Comparison of ENCODE assay signal across 8 cellular contexts in genomic region chr7:130913721-130914588, GRCh38.
A peak's percentile ranks its signal among the peaks of the same experiment; 100 is the strongest.
DNase-seq lines count a peak whose midpoint lies in the region; ATAC-seq and FAIRE-seq lines count a peak whose summit lies in the region.

No MANE protein-coding gene starts in this region.

- H3K9me3 ChIP-seq in iPS-20b (ENCODE audit: insufficient read depth, low read depth, low read length): no peaks in the 10 kb centered on the region
- no peaks in the 10 kb centered on the region for H3K9me3 ChIP-seq in subcutaneous abdominal adipose tissue (ENCODE audit: control insufficient read depth in 5 of 5, low read length in 5 of 5)

- peak overlapping the region; percentile 3; the same call in 1 of the 2 replicates for H3K9ac ChIP-seq in iPS-20b (ENCODE audit: low read depth, low read length)
- H3K9ac ChIP-seq in subcutaneous abdominal adipose tissue (ENCODE audit: low read length in 5 of 5): peak overlapping the region in 4 of 5 donors; percentile 57 to 92 (median 73)

- H3K9me3 Mint-ChIP-seq in activated CD4-positive, alpha-beta T cell treated with anti-CD3 and anti-CD28 coated beads for 36 hours (ENCODE audit: low read depth): no peaks in the 10 kb centered on the region
- H3K9me3 Mint-ChIP-seq in activated CD4-positive, alpha-beta memory T cell treated with anti-CD3 and anti-CD28 coated beads for 36 hours: no peaks in the 10 kb centered on the region

- peaks cover 52% of the 10 kb centered on the region for H3K4me1 ChIP-seq in iPS-20b (ENCODE audit: insufficient read depth, low read length)
- H3K4me1 ChIP-seq in subcutaneous abdominal adipose tissue (ENCODE audit: control insufficient read depth in 5 of 5, insufficient read depth in 5 of 5, low read length in 5 of 5): peaks cover 2 to 59% (median 38%) of the 10 kb centered on the region in 5 donors

- ATAC-seq in activated CD4-positive, alpha-beta T cell treated with anti-CD3 and anti-CD28 coated beads for 36 hours: no peak

- peak overlapping the region; percentile 99 for H3K27ac Mint-ChIP-seq in activated CD4-positive, alpha-beta T cell treated with anti-CD3 and anti-CD28 coated beads for 36 hours
- peak overlapping the region; percentile 94 for H3K27ac Mint-ChIP-seq in activated CD4-positive, alpha-beta memory T cell treated with anti-CD3 and anti-CD28 coated beads for 36 hours

- no peaks in the 10 kb centered on the region for H3K36me3 ChIP-seq in iPS-20b (ENCODE audit: insufficient read depth, low read depth, low read length)
- peaks cover 0 to 4% (median 0%) of the 10 kb centered on the region in 5 donors for H3K36me3 ChIP-seq in subcutaneous abdominal adipose tissue (ENCODE audit: control insufficient read depth in 5 of 5, insufficient read depth in 5 of 5, low read length in 5 of 5)

- CTCF ChIA-PET in activated CD4-positive, alpha-beta T cell treated with anti-CD3 and anti-CD28 coated beads for 36 hours (lab: Charles Lee): interaction anchor here (0.5 to 9.3 kb wide), 18 partner anchors 14 to 454 kb away, joined by 3 to 96 read pairs (median 4); no protein-coding TSS in a partner anchor
- CTCF ChIA-PET in activated CD4-positive, alpha-beta memory T cell treated with anti-CD3 and anti-CD28 coated beads for 36 hours (lab: Charles Lee): no interaction called here

- H3K27ac ChIP-seq in iPS-20b (ENCODE audit: low read length): no peak overlapping the region
- peak overlapping the region; percentile 89 for H3K27ac ChIP-seq in subcutaneous abdominal adipose tissue (ENCODE audit: low read depth, low read length)

- H3K36me3 Mint-ChIP-seq in activated CD4-positive, alpha-beta T cell treated with anti-CD3 and anti-CD28 coated beads for 36 hours (ENCODE audit: low read depth): peaks cover 89% of the 10 kb centered on the region
- peaks cover 88% of the 10 kb centered on the region for H3K36me3 Mint-ChIP-seq in activated CD4-positive, alpha-beta memory T cell treated with anti-CD3 and anti-CD28 coated beads for 36 hours

- FAIRE-seq in GM19239 (lab: Jason Lieb, UNC): no peak

- no peaks in the 10 kb centered on the region for H3K27me3 ChIP-seq in iPS-20b (ENCODE audit: insufficient read depth, low read length)
- H3K27me3 ChIP-seq in subcutaneous abdominal adipose tissue (ENCODE audit: control insufficient read depth in 5 of 5, insufficient read depth in 4 of 5, low read length in 5 of 5): no peaks in the 10 kb centered on the region

- peak overlapping the region; percentile 88 for H3K4me3 Mint-ChIP-seq in activated CD4-positive, alpha-beta T cell treated with anti-CD3 and anti-CD28 coated beads for 36 hours
- H3K4me3 Mint-ChIP-seq in activated CD4-positive, alpha-beta memory T cell treated with anti-CD3 and anti-CD28 coated beads for 36 hours: peak overlapping the region; percentile 83

- POLR2A ChIA-PET in activated CD4-positive, alpha-beta T cell treated with anti-CD3 and anti-CD28 coated beads for 36 hours (lab: Charles Lee): interaction anchor here (0.5 to 7.0 kb wide), 31 partner anchors 8 to 999 kb away, joined by 3 to 139 read pairs (median 7); no protein-coding TSS in a partner anchor
- POLR2A ChIA-PET in activated CD4-positive, alpha-beta memory T cell treated with anti-CD3 and anti-CD28 coated beads for 36 hours (lab: Charles Lee): interaction anchor here (0.7 to 6.6 kb wide), 23 partner anchors 8 to 342 kb away, joined by 3 to 40 read pairs (median 5); no protein-coding TSS in a partner anchor

- peak; percentile 30 for DNase-seq in activated CD4-positive, alpha-beta T cell treated with anti-CD3 and anti-CD28 coated beads for 36 hours
- DNase-seq in activated CD4-positive, alpha-beta T cell treated with anti-CD3 and anti-CD28 coated beads for 4 hours: no peak
- peak; percentile 40 for DNase-seq in activated CD4-positive, alpha-beta memory T cell treated with anti-CD3 and anti-CD28 coated beads for 36 hours
- DNase-seq in NCI-H82 (lab: John Stamatoyannopoulos, UW) (no peak), NCI-H345 (lab: John Stamatoyannopoulos, UW) (no peak), GM19239 (ENCODE audit: insufficient read length, low spot score) (no peak)

- H3K4me3 ChIP-seq in iPS-20b (ENCODE audit: low read length): no peak overlapping the region
- peak overlapping the region; percentile 60 to 75 (median 64) for H3K4me3 ChIP-seq in subcutaneous abdominal adipose tissue (ENCODE audit: low read depth in 1 of 5, low read length in 5 of 5)

- H3K4me1 Mint-ChIP-seq in activated CD4-positive, alpha-beta T cell treated with anti-CD3 and anti-CD28 coated beads for 36 hours: peaks cover 94% of the 10 kb centered on the region
- peaks cover 93% of the 10 kb centered on the region for H3K4me1 Mint-ChIP-seq in activated CD4-positive, alpha-beta memory T cell treated with anti-CD3 and anti-CD28 coated beads for 36 hours (ENCODE audit: low read depth)

- H3K27me3 Mint-ChIP-seq in activated CD4-positive, alpha-beta T cell treated with anti-CD3 and anti-CD28 coated beads for 36 hours: no peaks in the 10 kb centered on the region
- H3K27me3 Mint-ChIP-seq in activated CD4-positive, alpha-beta memory T cell treated with anti-CD3 and anti-CD28 coated beads for 36 hours: no peaks in the 10 kb centered on the region

- intact Hi-C loops in activated CD4-positive, alpha-beta T cell treated with anti-CD3 and anti-CD28 coated beads for 36 hours (cut with DNase I, micrococcal nuclease): loop anchor here (1.0 to 5.0 kb wide), 16 partner anchors 21 to 1477 kb away; no protein-coding TSS in a partner anchor
- intact Hi-C loops in activated CD4-positive, alpha-beta memory T cell treated with anti-CD3 and anti-CD28 coated beads for 36 hours (cut with micrococcal nuclease): loop anchor here (1.0 to 5.0 kb wide), 13 partner anchors 10 to 413 kb away; partner anchors contain the start of gene MKLN1

Comparison
In these comparisons a context has a peak if more than half of its experiments do, and no peak if none do; other contexts are left out.
1. DNase-seq: peak in activated CD4-positive, alpha-beta T cell treated with anti-CD3 and anti-CD28 coated beads for 36 hours (single experiment) and activated CD4-positive, alpha-beta memory T cell treated with anti-CD3 and anti-CD28 coated beads for 36 hours (single experiment); none in activated CD4-positive, alpha-beta T cell treated with anti-CD3 and anti-CD28 coated beads for 4 hours (0 of 2), NCI-H82 (single experiment), NCI-H345 (single experiment) and GM19239 (single experiment).